ENCODE assay signal across 15 cellular contexts in the genomic region with DNA sequence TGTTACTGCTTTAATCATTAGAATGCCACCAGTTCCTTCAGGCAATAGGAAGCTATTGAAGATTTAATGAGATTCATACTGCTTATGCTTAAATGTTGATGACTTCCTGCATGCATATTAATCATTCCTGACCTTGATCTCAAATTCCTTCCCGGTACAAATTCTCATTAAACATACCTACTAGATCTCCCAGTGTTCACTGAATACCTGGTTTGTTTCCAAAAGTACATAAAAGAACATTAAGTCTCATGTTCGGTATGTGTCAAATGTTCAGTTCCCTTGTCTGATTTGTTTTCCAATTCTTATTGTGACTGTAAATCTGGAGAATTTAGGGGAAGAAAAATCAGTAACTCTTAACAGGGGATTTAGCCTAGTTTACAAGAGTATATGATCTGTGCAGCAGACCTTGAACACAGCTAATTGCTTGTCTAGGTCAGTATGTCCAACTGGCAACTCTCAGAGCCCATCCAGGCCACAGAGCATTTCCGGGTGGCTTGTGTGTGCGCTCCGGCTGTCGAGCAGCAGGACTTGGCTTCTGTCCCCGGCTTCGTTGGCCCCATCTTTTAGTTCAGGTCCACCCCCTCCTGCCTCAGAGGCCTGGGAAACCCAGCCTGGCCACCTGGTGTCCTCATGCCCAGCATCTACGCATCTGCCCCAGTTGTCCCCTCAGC. TPM values are rescaled to one million over a fixed set of nuclear protein-coding genes. Genes with fewer than 3 reads are reported as not detected.
DNase-seq lines count a peak whose midpoint lies in the region; ATAC-seq, FAIRE-seq and TF ChIP-seq lines count a peak whose summit lies in the region.
"Had no signal": no experiment of that assay in that cellular context is flagged by ENCODE, and none has a peak within 500 bp of the region (broad histone marks: within the 10 kb centered on the region; RNA-seq: fewer than 3 reads in every experiment).

No MANE protein-coding gene starts in this region.

- H3K36me3 ChIP-seq in astrocyte (ENCODE audit: insufficient read depth, low read length), result no peaks in the 10 kb centered on the region
- H3K36me3 ChIP-seq: BE2C, brain microvascular endothelial cell, stomach had no signal

- no peaks in the 10 kb centered on the region for H3K4me1 ChIP-seq in astrocyte (ENCODE audit: insufficient read depth, low read length)
- H3K4me1 ChIP-seq: BE2C, stomach had no signal

- H3K9me3 Mint-ChIP-seq in astrocyte (ENCODE audit: unreplicated experiment) (no peaks in the 10 kb centered on the region), neural crest cell (no peaks in the 10 kb centered on the region), chondrocyte (ENCODE audit: low read depth) (no peaks in the 10 kb centered on the region)
- H3K9me3 Mint-ChIP-seq in stimulated activated effector memory CD8-positive, alpha-beta T cell treated with anti-CD3 and anti-CD28 coated beads, Interleukin-12 subunit alpha, Interleukin-12 subunit beta, amount 100 ng/mL, for 72 hours, result no peaks in the 10 kb centered on the region
- H3K9me3 Mint-ChIP-seq: activated T-helper 17 cell treated with anti-CD3 and anti-CD28 coated beads, Interleukin-2, amount 50 U/mL, for 72 hours had no signal

- no peak for TF ChIP-seq CTCF in astrocyte (IDR thresholded peaks at IDR 0.05; ENCODE audit: insufficient read depth, low read depth, low read length)
- no peak for TF ChIP-seq CTCF in neural crest cell (conservative IDR thresholded peaks at IDR 0.05)
- no peak for TF ChIP-seq CTCF in chondrocyte (IDR thresholded peaks at IDR 0.05)

- H3K27ac ChIP-seq in astrocyte (ENCODE audit: low read depth, low read length), result no peak overlapping the region
- H3K27ac ChIP-seq: brain microvascular endothelial cell, hepatocyte, stomach had no signal

- H3K4me2 ChIP-seq in astrocyte (ENCODE audit: low read length), result peak overlapping the region; percentile 15
- H3K4me2 ChIP-seq: hepatocyte had no signal

- no peak for FAIRE-seq in astrocyte (lab: Jason Lieb, UNC)
- FAIRE-seq: endothelial cell of umbilical vein had no signal

- ATAC-seq in stimulated activated effector memory CD8-positive, alpha-beta T cell treated with anti-CD3 and anti-CD28 coated beads, Interleukin-12 subunit alpha, Interleukin-12 subunit beta, amount 100 ng/mL, for 72 hours, result no peak

- peak overlapping the region; percentile 54 for H2AFZ ChIP-seq in astrocyte (ENCODE audit: low read depth, low read length)
- H2AFZ ChIP-seq: hepatocyte had no signal

- peak; percentile 27 for DNase-seq in EH (ENCODE audit: low read depth)
- peak; percentile 78 for DNase-seq in M059J (ENCODE audit: low read depth)
- peak; percentile 18 for DNase-seq in astrocyte (ENCODE audit: low read depth)
- no peak for DNase-seq in neural crest cell (ENCODE audit: low read depth, low spot score)
- no peak for DNase-seq in chondrocyte (ENCODE audit: low spot score)
- no peak for DNase-seq in stimulated activated effector memory CD8-positive, alpha-beta T cell treated with anti-CD3 and anti-CD28 coated beads, Interleukin-12 subunit alpha, Interleukin-12 subunit beta, amount 100 ng/mL, for 72 hours (ENCODE audit: low spot score in 2 of 2)
- no peak for DNase-seq in NCI-H2029 (lab: John Stamatoyannopoulos, UW)
- no peak for DNase-seq in COLO668 (lab: John Stamatoyannopoulos, UW; ENCODE audit: unreplicated experiment)
- DNase-seq: BE2C, brain microvascular endothelial cell, mesendoderm, stomach had no signal

- no peaks in the 10 kb centered on the region for H3K27me3 ChIP-seq in astrocyte (ENCODE audit: insufficient read depth, low read length)
- H3K27me3 ChIP-seq: BE2C, brain microvascular endothelial cell, hepatocyte, stomach had no signal

- H3K36me3 Mint-ChIP-seq in astrocyte (ENCODE audit: low read depth, unreplicated experiment) (no peaks in the 10 kb centered on the region), neural crest cell (ENCODE audit: low read depth) (peaks cover 3% of the 10 kb centered on the region), chondrocyte (ENCODE audit: low read depth) (peaks cover 2% of the 10 kb centered on the region)
- no peaks in the 10 kb centered on the region for H3K36me3 Mint-ChIP-seq in stimulated activated effector memory CD8-positive, alpha-beta T cell treated with anti-CD3 and anti-CD28 coated beads, Interleukin-12 subunit alpha, Interleukin-12 subunit beta, amount 100 ng/mL, for 72 hours

- H3K79me2 ChIP-seq in astrocyte (ENCODE audit: insufficient read depth, low read length), result no peaks in the 10 kb centered on the region
- H3K79me2 ChIP-seq: hepatocyte had no signal

- no peak overlapping the region for H3K9ac ChIP-seq in astrocyte (ENCODE audit: low read length)

- H3K27me3 Mint-ChIP-seq in astrocyte (ENCODE audit: low read depth, unreplicated experiment) (no peaks in the 10 kb centered on the region), neural crest cell (ENCODE audit: low read depth) (no peaks in the 10 kb centered on the region), chondrocyte (ENCODE audit: low read depth) (no peaks in the 10 kb centered on the region)
- H3K27me3 Mint-ChIP-seq: activated T-helper 17 cell treated with anti-CD3 and anti-CD28 coated beads, Interleukin-2, amount 50 U/mL, for 72 hours had no signal

- H3K9me3 ChIP-seq in astrocyte (ENCODE audit: insufficient read depth, low read depth, low read length), result no peaks in the 10 kb centered on the region
- H3K9me3 ChIP-seq: BE2C, stomach had no signal

- no peak overlapping the region for H3K27ac Mint-ChIP-seq in astrocyte (ENCODE audit: unreplicated experiment)
- peak overlapping the region; percentile 36 for H3K27ac Mint-ChIP-seq in neural crest cell (ENCODE audit: unreplicated experiment)
- H3K27ac Mint-ChIP-seq in chondrocyte (ENCODE audit: unreplicated experiment), result no peak overlapping the region
- H3K27ac Mint-ChIP-seq in stimulated activated effector memory CD8-positive, alpha-beta T cell treated with anti-CD3 and anti-CD28 coated beads, Interleukin-12 subunit alpha, Interleukin-12 subunit beta, amount 100 ng/mL, for 72 hours, result no peak overlapping the region
- H3K27ac Mint-ChIP-seq: activated T-helper 17 cell treated with anti-CD3 and anti-CD28 coated beads, Interleukin-2, amount 50 U/mL, for 72 hours had no signal

- no peaks in the 10 kb centered on the region for H4K20me1 ChIP-seq in astrocyte (ENCODE audit: insufficient read depth, low read length)

- H3K4me1 Mint-ChIP-seq in astrocyte (ENCODE audit: low read depth, unreplicated experiment), result peaks cover 7% of the 10 kb centered on the region
- H3K4me1 Mint-ChIP-seq in neural crest cell, result peaks cover 17% of the 10 kb centered on the region
- H3K4me1 Mint-ChIP-seq in chondrocyte (ENCODE audit: low read depth), result peaks cover 4% of the 10 kb centered on the region
- H3K4me1 Mint-ChIP-seq in stimulated activated effector memory CD8-positive, alpha-beta T cell treated with anti-CD3 and anti-CD28 coated beads, Interleukin-12 subunit alpha, Interleukin-12 subunit beta, amount 100 ng/mL, for 72 hours, result peaks cover 25% of the 10 kb centered on the region

- no peak overlapping the region for H3K4me3 ChIP-seq in astrocyte (ENCODE audit: insufficient read depth, low read depth, low read length)
- H3K4me3 ChIP-seq: hepatocyte, stomach had no signal

- no peak overlapping the region for H3K4me3 Mint-ChIP-seq in astrocyte (ENCODE audit: unreplicated experiment)
- H3K4me3 Mint-ChIP-seq in neural crest cell, result no peak overlapping the region
- H3K4me3 Mint-ChIP-seq in chondrocyte (ENCODE audit: unreplicated experiment), result no peak overlapping the region
- no peak overlapping the region for H3K4me3 Mint-ChIP-seq in stimulated activated effector memory CD8-positive, alpha-beta T cell treated with anti-CD3 and anti-CD28 coated beads, Interleukin-12 subunit alpha, Interleukin-12 subunit beta, amount 100 ng/mL, for 72 hours

RNA-seq across cellular contexts. Expression of a gene that starts 13.1 kb away (rescaled TPM):
- total RNA-seq in M059J (2014; rRNA removed; shearing (Covaris generic)), result 6.8 and 7.8 TPM in 2 replicates
- 6.5 and 7.9 TPM in 2 replicates for total RNA-seq in astrocyte
- total RNA-seq in neural crest cell, result 11.0 and 13.4 TPM in 2 replicates
- total RNA-seq in chondrocyte, result 4.5 to 9.9 TPM (median 4.6 TPM) in 3 replicates

Comparison
In these comparisons a context has a peak if more than half of its experiments do, and no peak if none do; other contexts are left out.
1. DNase-seq: peak in EH (single experiment), M059J (single experiment) and astrocyte (single experiment); none in neural crest cell (single experiment), chondrocyte (single experiment), stimulated activated effector memory CD8-positive, alpha-beta T cell treated with anti-CD3 and anti-CD28 coated beads, Interleukin-12 subunit alpha, Interleukin-12 subunit beta, amount 100 ng/mL, for 72 hours (0 of 2), NCI-H2029 (single experiment) and COLO668 (single experiment).